Comparison of ENCODE assay signal across 1 cellular context in the genomic region with DNA sequence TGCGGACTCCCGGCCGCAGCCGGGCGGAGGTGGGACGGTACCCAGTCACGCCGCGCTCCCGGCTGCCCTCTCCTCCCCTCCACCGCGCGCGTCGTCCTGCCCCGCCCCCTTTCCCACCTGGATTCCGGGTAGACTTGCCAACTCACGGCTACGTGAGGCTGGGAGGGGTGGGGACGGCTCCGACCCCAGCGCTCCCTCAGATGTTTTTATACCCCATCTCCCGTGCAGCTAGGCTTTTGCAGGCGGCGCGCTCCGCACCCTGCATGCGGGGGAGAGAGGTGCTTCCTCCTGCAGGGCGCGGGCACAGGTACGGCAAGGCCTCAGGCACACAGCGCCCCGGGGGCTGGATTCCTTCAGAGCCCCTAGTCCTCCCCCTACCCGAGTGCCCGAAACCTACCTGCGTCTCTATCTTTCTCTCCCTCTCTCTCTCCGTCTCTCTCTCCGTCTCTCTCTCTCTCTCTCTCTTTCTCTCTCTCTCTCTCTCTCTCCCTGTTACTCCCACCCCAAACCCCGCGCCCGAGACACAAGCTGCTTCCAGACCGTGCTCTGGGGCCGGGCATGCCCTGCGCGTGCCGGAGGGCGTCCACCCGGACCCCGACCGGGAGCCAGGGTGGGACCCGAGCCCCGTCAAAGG.
TF ChIP-seq lines count a peak whose summit lies in the region.

No MANE protein-coding gene starts in this region.

TF ChIP-seq in HepG2, 621 proteins besides CTCF, POLR2A, EP300 and RAD21 (continued from another document and continues in another):
- TF ChIP-seq, protein P1, sequence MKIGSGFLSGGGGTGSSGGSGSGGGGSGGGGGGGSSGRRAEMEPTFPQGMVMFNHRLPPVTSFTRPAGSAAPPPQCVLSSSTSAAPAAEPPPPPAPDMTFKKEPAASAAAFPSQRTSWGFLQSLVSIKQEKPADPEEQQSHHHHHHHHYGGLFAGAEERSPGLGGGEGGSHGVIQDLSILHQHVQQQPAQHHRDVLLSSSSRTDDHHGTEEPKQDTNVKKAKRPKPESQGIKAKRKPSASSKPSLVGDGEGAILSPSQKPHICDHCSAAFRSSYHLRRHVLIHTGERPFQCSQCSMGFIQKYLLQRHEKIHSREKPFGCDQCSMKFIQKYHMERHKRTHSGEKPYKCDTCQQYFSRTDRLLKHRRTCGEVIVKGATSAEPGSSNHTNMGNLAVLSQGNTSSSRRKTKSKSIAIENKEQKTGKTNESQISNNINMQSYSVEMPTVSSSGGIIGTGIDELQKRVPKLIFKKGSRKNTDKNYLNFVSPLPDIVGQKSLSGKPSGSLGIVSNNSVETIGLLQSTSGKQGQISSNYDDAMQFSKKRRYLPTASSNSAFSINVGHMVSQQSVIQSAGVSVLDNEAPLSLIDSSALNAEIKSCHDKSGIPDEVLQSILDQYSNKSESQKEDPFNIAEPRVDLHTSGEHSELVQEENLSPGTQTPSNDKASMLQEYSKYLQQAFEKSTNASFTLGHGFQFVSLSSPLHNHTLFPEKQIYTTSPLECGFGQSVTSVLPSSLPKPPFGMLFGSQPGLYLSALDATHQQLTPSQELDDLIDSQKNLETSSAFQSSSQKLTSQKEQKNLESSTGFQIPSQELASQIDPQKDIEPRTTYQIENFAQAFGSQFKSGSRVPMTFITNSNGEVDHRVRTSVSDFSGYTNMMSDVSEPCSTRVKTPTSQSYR (CRISPR knock-in tag; IDR thresholded peaks at IDR 0.05; ENCODE audit: borderline replicate concordance), result peak; percentile 81; the same call in 1 of the 2 replicates
- TF ChIP-seq IKZF1 (IDR thresholded peaks at IDR 0.05) (no peak), SP4 (CRISPR knock-in tag; IDR thresholded peaks at IDR 0.05) (no peak), JUND (CRISPR knock-in tag; IDR thresholded peaks at IDR 0.05) (0 out of 2 replicates have a peak, but pooled peaks have one; percentile 41), SP1 (IDR thresholded peaks at IDR 0.05) (no peak), SP1 (CRISPR knock-in tag; IDR thresholded peaks at IDR 0.05) (peak; percentile 77), ATF1 (CRISPR knock-in tag; IDR thresholded peaks at IDR 0.05) (no peak), MYC (CRISPR knock-in tag; IDR thresholded peaks at IDR 0.05; ENCODE audit: borderline replicate concordance) (peak; percentile 56; the same call in 1 of the 2 replicates), ZNF496 (CRISPR knock-in tag; IDR thresholded peaks at IDR 0.05; ENCODE audit: insufficient replicate concordance) (no peak), FOXJ3 (CRISPR knock-in tag; IDR thresholded peaks at IDR 0.05; ENCODE audit: borderline replicate concordance) (no peak), ZFP36L2 (CRISPR knock-in tag; IDR thresholded peaks at IDR 0.05) (peak; percentile 57; the same call in 1 of the 2 replicates), ZBTB3 (CRISPR knock-in tag; IDR thresholded peaks at IDR 0.05; ENCODE audit: borderline replicate concordance, low read depth) (no peak), NCOA5 (CRISPR knock-in tag; IDR thresholded peaks at IDR 0.05) (no peak), MAFF (IDR thresholded peaks at IDR 0.05; ENCODE audit: low read depth, low read length) (no peak), BORCS8-MEF2B (CRISPR knock-in tag; IDR thresholded peaks at IDR 0.05) (peak; percentile 44; the same call in 1 of the 2 replicates), CEBPG (CRISPR knock-in tag; IDR thresholded peaks at IDR 0.05) (no peak), ZNF772 (CRISPR knock-in tag; IDR thresholded peaks at IDR 0.05) (0 out of 2 replicates have a peak, but pooled peaks have one; percentile 27), ZNF572 (CRISPR knock-in tag; IDR thresholded peaks at IDR 0.05) (0 out of 2 replicates have a peak, but pooled peaks have one; percentile 14), ELF3 (CRISPR knock-in tag; IDR thresholded peaks at IDR 0.05) (peak; percentile 51; the same call in 1 of the 2 replicates), ZNF850 (CRISPR knock-in tag; conservative IDR thresholded peaks at IDR 0.05) (no peak), KLF16 (CRISPR knock-in tag; IDR thresholded peaks at IDR 0.05) (no peak), NCOA2 (CRISPR knock-in tag; IDR thresholded peaks at IDR 0.05) (peak; percentile 27), POLR2G (IDR thresholded peaks at IDR 0.05; ENCODE audit: low read depth, low read length) (peak; percentile 64; the same call in 1 of the 2 replicates)
- TF ChIP-seq, protein P2, sequence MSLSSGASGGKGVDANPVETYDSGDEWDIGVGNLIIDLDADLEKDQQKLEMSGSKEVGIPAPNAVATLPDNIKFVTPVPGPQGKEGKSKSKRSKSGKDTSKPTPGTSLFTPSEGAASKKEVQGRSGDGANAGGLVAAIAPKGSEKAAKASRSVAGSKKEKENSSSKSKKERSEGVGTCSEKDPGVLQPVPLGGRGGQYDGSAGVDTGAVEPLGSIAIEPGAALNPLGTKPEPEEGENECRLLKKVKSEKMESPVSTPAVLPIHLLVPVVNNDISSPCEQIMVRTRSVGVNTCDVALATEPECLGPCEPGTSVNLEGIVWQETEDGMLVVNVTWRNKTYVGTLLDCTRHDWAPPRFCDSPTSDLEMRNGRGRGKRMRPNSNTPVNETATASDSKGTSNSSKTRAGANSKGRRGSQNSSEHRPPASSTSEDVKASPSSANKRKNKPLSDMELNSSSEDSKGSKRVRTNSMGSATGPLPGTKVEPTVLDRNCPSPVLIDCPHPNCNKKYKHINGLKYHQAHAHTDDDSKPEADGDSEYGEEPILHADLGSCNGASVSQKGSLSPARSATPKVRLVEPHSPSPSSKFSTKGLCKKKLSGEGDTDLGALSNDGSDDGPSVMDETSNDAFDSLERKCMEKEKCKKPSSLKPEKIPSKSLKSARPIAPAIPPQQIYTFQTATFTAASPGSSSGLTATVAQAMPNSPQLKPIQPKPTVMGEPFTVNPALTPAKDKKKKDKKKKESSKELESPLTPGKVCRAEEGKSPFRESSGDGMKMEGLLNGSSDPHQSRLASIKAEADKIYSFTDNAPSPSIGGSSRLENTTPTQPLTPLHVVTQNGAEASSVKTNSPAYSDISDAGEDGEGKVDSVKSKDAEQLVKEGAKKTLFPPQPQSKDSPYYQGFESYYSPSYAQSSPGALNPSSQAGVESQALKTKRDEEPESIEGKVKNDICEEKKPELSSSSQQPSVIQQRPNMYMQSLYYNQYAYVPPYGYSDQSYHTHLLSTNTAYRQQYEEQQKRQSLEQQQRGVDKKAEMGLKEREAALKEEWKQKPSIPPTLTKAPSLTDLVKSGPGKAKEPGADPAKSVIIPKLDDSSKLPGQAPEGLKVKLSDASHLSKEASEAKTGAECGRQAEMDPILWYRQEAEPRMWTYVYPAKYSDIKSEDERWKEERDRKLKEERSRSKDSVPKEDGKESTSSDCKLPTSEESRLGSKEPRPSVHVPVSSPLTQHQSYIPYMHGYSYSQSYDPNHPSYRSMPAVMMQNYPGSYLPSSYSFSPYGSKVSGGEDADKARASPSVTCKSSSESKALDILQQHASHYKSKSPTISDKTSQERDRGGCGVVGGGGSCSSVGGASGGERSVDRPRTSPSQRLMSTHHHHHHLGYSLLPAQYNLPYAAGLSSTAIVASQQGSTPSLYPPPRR (CRISPR knock-in tag; IDR thresholded peaks at IDR 0.05; ENCODE audit: borderline replicate concordance), result peak; percentile 43; the same call in 1 of the 2 replicates
- TF ChIP-seq, protein P3, sequence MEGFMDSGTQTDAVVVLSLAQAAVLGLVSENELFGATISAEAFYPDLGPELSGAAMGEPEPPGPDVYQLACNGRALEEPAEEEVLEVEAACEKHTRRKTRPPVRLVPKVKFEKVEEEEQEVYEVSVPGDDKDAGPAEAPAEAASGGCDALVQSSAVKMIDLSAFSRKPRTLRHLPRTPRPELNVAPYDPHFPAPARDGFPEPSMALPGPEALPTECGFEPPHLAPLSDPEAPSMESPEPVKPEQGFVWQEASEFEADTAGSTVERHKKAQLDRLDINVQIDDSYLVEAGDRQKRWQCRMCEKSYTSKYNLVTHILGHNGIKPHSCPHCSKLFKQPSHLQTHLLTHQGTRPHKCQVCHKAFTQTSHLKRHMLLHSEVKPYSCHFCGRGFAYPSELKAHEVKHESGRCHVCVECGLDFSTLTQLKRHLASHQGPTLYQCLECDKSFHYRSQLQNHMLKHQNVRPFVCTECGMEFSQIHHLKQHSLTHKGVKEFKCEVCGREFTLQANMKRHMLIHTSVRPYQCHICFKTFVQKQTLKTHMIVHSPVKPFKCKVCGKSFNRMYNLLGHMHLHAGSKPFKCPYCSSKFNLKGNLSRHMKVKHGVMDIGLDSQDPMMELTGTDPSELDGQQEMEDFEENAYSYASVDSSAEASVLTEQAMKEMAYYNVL (CRISPR knock-in tag; IDR thresholded peaks at IDR 0.05; ENCODE audit: borderline replicate concordance), result no peak
- TF ChIP-seq, protein P4, sequence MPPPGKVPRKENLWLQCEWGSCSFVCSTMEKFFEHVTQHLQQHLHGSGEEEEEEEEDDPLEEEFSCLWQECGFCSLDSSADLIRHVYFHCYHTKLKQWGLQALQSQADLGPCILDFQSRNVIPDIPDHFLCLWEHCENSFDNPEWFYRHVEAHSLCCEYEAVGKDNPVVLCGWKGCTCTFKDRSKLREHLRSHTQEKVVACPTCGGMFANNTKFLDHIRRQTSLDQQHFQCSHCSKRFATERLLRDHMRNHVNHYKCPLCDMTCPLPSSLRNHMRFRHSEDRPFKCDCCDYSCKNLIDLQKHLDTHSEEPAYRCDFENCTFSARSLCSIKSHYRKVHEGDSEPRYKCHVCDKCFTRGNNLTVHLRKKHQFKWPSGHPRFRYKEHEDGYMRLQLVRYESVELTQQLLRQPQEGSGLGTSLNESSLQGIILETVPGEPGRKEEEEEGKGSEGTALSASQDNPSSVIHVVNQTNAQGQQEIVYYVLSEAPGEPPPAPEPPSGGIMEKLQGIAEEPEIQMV (CRISPR knock-in tag; IDR thresholded peaks at IDR 0.05; ENCODE audit: low read depth), result no peak
- TF ChIP-seq, protein P5, sequence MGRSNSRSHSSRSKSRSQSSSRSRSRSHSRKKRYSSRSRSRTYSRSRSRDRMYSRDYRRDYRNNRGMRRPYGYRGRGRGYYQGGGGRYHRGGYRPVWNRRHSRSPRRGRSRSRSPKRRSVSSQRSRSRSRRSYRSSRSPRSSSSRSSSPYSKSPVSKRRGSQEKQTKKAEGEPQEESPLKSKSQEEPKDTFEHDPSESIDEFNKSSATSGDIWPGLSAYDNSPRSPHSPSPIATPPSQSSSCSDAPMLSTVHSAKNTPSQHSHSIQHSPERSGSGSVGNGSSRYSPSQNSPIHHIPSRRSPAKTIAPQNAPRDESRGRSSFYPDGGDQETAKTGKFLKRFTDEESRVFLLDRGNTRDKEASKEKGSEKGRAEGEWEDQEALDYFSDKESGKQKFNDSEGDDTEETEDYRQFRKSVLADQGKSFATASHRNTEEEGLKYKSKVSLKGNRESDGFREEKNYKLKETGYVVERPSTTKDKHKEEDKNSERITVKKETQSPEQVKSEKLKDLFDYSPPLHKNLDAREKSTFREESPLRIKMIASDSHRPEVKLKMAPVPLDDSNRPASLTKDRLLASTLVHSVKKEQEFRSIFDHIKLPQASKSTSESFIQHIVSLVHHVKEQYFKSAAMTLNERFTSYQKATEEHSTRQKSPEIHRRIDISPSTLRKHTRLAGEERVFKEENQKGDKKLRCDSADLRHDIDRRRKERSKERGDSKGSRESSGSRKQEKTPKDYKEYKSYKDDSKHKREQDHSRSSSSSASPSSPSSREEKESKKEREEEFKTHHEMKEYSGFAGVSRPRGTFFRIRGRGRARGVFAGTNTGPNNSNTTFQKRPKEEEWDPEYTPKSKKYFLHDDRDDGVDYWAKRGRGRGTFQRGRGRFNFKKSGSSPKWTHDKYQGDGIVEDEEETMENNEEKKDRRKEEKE (IDR thresholded peaks at IDR 0.05), result no peak
- TF ChIP-seq, protein P6, sequence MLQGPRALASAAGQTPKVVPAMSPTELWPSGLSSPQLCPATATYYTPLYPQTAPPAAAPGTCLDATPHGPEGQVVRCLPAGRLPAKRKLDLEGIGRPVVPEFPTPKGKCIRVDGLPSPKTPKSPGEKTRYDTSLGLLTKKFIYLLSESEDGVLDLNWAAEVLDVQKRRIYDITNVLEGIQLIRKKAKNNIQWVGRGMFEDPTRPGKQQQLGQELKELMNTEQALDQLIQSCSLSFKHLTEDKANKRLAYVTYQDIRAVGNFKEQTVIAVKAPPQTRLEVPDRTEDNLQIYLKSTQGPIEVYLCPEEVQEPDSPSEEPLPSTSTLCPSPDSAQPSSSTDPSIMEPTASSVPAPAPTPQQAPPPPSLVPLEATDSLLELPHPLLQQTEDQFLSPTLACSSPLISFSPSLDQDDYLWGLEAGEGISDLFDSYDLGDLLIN (CRISPR knock-in tag; IDR thresholded peaks at IDR 0.05; ENCODE audit: borderline replicate concordance), result no peak
- TF ChIP-seq, protein P7, sequence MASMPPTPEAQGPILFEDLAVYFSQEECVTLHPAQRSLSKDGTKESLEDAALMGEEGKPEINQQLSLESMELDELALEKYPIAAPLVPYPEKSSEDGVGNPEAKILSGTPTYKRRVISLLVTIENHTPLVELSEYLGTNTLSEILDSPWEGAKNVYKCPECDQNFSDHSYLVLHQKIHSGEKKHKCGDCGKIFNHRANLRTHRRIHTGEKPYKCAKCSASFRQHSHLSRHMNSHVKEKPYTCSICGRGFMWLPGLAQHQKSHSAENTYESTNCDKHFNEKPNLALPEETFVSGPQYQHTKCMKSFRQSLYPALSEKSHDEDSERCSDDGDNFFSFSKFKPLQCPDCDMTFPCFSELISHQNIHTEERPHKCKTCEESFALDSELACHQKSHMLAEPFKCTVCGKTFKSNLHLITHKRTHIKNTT (CRISPR knock-in tag; IDR thresholded peaks at IDR 0.05), result no peak
- TF ChIP-seq, protein P8, sequence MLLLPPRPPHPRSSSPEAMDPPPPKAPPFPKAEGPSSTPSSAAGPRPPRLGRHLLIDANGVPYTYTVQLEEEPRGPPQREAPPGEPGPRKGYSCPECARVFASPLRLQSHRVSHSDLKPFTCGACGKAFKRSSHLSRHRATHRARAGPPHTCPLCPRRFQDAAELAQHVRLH (CRISPR knock-in tag; IDR thresholded peaks at IDR 0.05; ENCODE audit: borderline replicate concordance, low read depth), result no peak
- TF ChIP-seq, protein P9, sequence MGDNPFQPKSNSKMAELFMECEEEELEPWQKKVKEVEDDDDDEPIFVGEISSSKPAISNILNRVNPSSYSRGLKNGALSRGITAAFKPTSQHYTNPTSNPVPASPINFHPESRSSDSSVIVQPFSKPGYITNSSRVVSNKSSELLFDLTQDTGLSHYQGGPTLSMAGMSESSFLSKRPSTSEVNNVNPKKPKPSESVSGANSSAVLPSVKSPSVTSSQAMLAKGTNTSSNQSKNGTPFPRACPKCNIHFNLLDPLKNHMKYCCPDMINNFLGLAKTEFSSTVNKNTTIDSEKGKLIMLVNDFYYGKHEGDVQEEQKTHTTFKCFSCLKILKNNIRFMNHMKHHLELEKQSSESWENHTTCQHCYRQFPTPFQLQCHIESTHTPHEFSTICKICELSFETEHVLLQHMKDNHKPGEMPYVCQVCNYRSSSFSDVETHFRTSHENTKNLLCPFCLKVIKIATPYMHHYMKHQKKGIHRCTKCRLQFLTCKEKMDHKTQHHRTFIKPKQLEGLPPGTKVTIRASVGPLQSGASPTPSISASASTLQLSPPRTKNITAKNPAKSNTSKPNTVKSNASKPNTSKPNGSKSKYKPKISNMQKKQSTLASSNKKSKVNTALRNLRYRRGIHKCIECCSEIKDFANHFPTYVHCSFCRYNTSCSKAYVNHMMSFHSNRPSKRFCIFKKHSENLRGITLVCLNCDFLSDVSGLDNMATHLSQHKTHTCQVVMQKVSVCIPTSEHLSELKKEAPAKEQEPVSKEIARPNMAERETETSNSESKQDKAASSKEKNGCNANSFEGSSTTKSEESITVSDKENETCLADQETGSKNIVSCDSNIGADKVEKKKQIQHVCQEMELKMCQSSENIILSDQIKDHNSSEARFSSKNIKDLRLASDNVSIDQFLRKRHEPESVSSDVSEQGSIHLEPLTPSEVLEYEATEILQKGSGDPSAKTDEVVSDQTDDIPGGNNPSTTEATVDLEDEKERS (CRISPR knock-in tag; IDR thresholded peaks at IDR 0.05), result no peak
